In the genomic region with DNA sequence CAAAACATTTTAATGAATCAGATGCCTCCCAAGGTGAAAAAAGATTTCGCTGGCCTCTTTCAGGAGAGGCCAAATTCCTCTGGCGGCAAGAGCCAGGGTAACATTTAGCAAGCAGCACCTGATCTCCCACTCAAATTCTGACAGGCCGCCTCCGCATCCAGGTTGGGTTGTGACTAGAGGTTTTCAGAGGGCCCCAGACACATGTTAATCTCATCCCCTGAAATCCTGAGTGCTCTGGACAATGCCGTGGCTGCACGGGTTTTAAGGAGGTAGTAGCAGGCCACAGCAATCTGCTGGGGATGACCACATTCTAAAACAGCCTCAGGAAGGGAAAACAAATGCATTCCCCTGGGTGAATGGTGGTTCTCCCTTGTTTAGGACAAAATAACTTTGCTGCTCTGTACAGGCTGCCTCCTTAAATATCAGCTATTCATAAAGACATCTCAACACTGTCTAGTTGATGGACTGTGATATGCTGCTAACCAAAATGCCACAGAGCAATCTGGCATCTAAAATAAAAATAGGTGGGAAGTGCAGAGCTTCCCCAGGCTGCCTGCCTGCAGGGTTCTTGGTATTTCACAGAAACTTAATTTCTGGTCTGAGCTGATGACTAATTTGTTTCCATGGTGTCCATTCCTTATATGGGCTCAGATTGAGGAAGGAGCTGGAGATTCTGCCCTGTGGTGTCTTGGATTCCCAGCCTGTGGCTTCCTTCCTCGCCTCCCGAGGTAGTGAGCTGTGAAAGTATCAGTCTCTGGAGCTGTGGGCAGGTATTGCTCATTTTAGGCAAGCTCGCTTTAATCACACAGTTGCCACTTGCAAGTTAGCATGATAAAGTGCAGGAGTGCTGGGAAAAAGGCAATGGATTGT, we compare ENCODE assay signal across 9 cellular contexts.
DNase-seq lines count a peak whose midpoint lies in the region; ATAC-seq lines count a peak whose summit lies in the region.
"Had no signal": no experiment of that assay in that cellular context is flagged by ENCODE, and none has a peak within 500 bp of the region (broad histone marks: within the 10 kb centered on the region; RNA-seq: fewer than 3 reads in every experiment).

No MANE protein-coding gene starts in this region.

- no peak for ATAC-seq in HG03039 (IDR thresholded peaks at IDR 0.05; ENCODE audit: unreplicated experiment)

- DNase-seq in HPDE6-E6E7 (ENCODE audit: extremely low spot score) (peak; percentile 71), UCSD-AML1 (lab: John Stamatoyannopoulos, UW; ENCODE audit: unreplicated experiment) (peak; percentile 19), glomerular visceral epithelial cell (ENCODE audit: extremely low spot score) (peak; percentile 97), stromal cell of bone marrow (ENCODE audit: low read depth) (peak; percentile 79), OCI-M2 (lab: John Stamatoyannopoulos, UW; ENCODE audit: unreplicated experiment) (no peak), NCI-H1092 treated with DMSO at 0.1 percent for 48 hours (lab: John Stamatoyannopoulos, UW) (no peak)
- DNase-seq in activated CD8-positive, alpha-beta memory T cell treated with anti-CD3 and anti-CD28 coated beads, Interleukin-2, amount 50 U/mL, for 48 hours: no peak
- DNase-seq: effector CD4-positive, alpha-beta T cell had no signal

Comparison
In these comparisons a context has a peak if more than half of its experiments do, and no peak if none do; other contexts are left out.
1. DNase-seq: peak in HPDE6-E6E7 (single experiment), UCSD-AML1 (single experiment), glomerular visceral epithelial cell (single experiment) and stromal cell of bone marrow (single experiment); none in OCI-M2 (single experiment), NCI-H1092 treated with DMSO at 0.1 percent for 48 hours (single experiment) and activated CD8-positive, alpha-beta memory T cell treated with anti-CD3 and anti-CD28 coated beads, Interleukin-2, amount 50 U/mL, for 48 hours (single experiment).